In genomic region chr1:150067184-150068182, GRCh38 we compare ENCODE assay signal across 8 cellular contexts. TPM values are rescaled to one million over a fixed set of nuclear protein-coding genes. Genes with fewer than 3 reads are reported as not detected.
DNase-seq lines count a peak whose midpoint lies in the region; ATAC-seq and TF ChIP-seq lines count a peak whose summit lies in the region.

A gene with protein sequence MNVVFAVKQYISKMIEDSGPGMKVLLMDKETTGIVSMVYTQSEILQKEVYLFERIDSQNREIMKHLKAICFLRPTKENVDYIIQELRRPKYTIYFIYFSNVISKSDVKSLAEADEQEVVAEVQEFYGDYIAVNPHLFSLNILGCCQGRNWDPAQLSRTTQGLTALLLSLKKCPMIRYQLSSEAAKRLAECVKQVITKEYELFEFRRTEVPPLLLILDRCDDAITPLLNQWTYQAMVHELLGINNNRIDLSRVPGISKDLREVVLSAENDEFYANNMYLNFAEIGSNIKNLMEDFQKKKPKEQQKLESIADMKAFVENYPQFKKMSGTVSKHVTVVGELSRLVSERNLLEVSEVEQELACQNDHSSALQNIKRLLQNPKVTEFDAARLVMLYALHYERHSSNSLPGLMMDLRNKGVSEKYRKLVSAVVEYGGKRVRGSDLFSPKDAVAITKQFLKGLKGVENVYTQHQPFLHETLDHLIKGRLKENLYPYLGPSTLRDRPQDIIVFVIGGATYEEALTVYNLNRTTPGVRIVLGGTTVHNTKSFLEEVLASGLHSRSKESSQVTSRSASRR (plus strand): TSS chr1:150067776. CDS start chr1:150067858, 82 bp downstream.

- DNase-seq in NCI-H2171 treated with DMSO at 0.1 percent for 48 hours (lab: John Stamatoyannopoulos, UW) (peak; percentile 94), breast epithelium (ENCODE audit: low spot score in 2 of 2) (peak; percentile 81 to 87), iPS-NIHi11 (ENCODE audit: low spot score) (peak; percentile 90), smooth muscle cell (lab: John Stamatoyannopoulos, UW; ENCODE audit: unreplicated experiment) (peak; percentile 66)

- H3K4me3 ChIP-seq in breast epithelium = peak within 1 kb of the TSS; percentile 51 to 89 (median 82)
- H3K4me3 ChIP-seq in smooth muscle cell = peak within 1 kb of the TSS; percentile 87

- TF ChIP-seq CTCF in 22Rv1 (IDR thresholded peaks at IDR 0.05) (peak; percentile 75), VCaP (conservative IDR thresholded peaks at IDR 0.05) (no peak), breast epithelium (IDR thresholded peaks at IDR 0.05) (peak; percentile 25 to 46 (median 32)), smooth muscle cell (IDR thresholded peaks at IDR 0.05; ENCODE audit: borderline replicate concordance, insufficient read depth, poor library complexity, severe bottlenecking) (no peak)

- no peaks in the 10 kb centered on the region for H4K20me1 ChIP-seq in smooth muscle cell (ENCODE audit: low read depth)

- H3K27ac ChIP-seq in 22Rv1 = peak within 1 kb of the TSS; percentile 96
- H3K27ac ChIP-seq in VCaP = peak within 1 kb of the TSS; percentile 91
- peak within 1 kb of the TSS; percentile 94 to 96 for H3K27ac ChIP-seq in breast epithelium
- peak within 1 kb of the TSS; percentile 93 for H3K27ac ChIP-seq in smooth muscle cell (ENCODE audit: low read depth)

- intact Hi-C loops in breast epithelium (cut with DNase I; ENCODE audit: low total_unique reads) = no loop called here

- TF ChIP-seq POLR2A in breast epithelium (IDR thresholded peaks at IDR 0.05) = no peak

- peak within 1 kb of the TSS; percentile 95 for H3K4me2 ChIP-seq in smooth muscle cell

- ATAC-seq in GM18519 (IDR thresholded peaks at IDR 0.05; ENCODE audit: low FRiP score, unreplicated experiment) (peak; percentile 61), HG03066 (IDR thresholded peaks at IDR 0.05; ENCODE audit: low read depth, unreplicated experiment) (peak; percentile 88)

- no peaks in the 10 kb centered on the region for H3K27me3 ChIP-seq in breast epithelium
- no peaks in the 10 kb centered on the region for H3K27me3 ChIP-seq in smooth muscle cell (ENCODE audit: low read depth)

- no peaks in the 10 kb centered on the region for H3K36me3 ChIP-seq in breast epithelium
- H3K36me3 ChIP-seq in smooth muscle cell (ENCODE audit: low read depth) = no peaks in the 10 kb centered on the region

- peak within 1 kb of the TSS; percentile 99 for H2AFZ ChIP-seq in smooth muscle cell (ENCODE audit: low read depth)

- H3F3A ChIP-seq in smooth muscle cell (ENCODE audit: low read depth) = no peaks in the 10 kb centered on the region

- peaks cover 25% of the 10 kb centered on the region for H3K79me2 ChIP-seq in smooth muscle cell (ENCODE audit: low read depth)

- H3K9ac ChIP-seq in smooth muscle cell (ENCODE audit: low read depth) = peak within 1 kb of the TSS; percentile 86

- H3K4me1 ChIP-seq in breast epithelium = peaks cover 0 to 10% of the 10 kb centered on the region in 2 donors
- H3K4me1 ChIP-seq in smooth muscle cell (ENCODE audit: low read depth) = peaks cover 19% of the 10 kb centered on the region

- WGBS in smooth muscle cell (ENCODE audit: low lambda C conversion rate) = 1% methylated on average over 47 of the region's 47 CpGs

- no peaks in the 10 kb centered on the region for H3K9me3 ChIP-seq in breast epithelium
- no peaks in the 10 kb centered on the region for H3K9me3 ChIP-seq in smooth muscle cell (replicated peaks; ENCODE audit: low read depth)

RNA-seq across cellular contexts. Expression of the gene that starts here (rescaled TPM):
- total RNA-seq in breast epithelium (10 to 100 TPM; 37.1 to 72.0 (median 45.6) TPM), smooth muscle cell (44.7 and 49.6 TPM in 2 replicates)
- polyA plus RNA-seq in smooth muscle cell = 28.6 and 30.2 TPM in 2 replicates

Comparison
In these comparisons a context has a peak if more than half of its experiments do, and no peak if none do; other contexts are left out.
1. Peak in every context shown above with its lines: DNase-seq, ATAC-seq, H3K4me3 ChIP-seq and H3K27ac ChIP-seq.
2. CTCF ChIP-seq: peak in 22Rv1 (single experiment) and breast epithelium (3 of 3); none in VCaP (single experiment) and smooth muscle cell (single experiment).